Comparison of ENCODE assay signal across 12 cellular contexts in genomic region chr11:62439785-62440602, GRCh38. TPM values are rescaled to one million over a fixed set of nuclear protein-coding genes. Genes with fewer than 3 reads are reported as not detected.
DNase-seq lines count a peak whose midpoint lies in the region; ATAC-seq, FAIRE-seq and TF ChIP-seq lines count a peak whose summit lies in the region.
"Had no signal": no experiment of that assay in that cellular context is flagged by ENCODE, and none has a peak within 500 bp of the region (broad histone marks: within the 10 kb centered on the region; RNA-seq: fewer than 3 reads in every experiment).

No MANE protein-coding gene starts in this region.

- FAIRE-seq in GM19239 (lab: Jason Lieb, UNC), result no peak
- FAIRE-seq: GM18507 had no signal

- H3K27ac ChIP-seq in AG04450 (ENCODE audit: low read depth, low read length) (peak overlapping the region; percentile 61), Peyer's patch (peak overlapping the region in 3 of 4 donors; percentile 53 to 71 (median 53)), parathyroid adenoma (peak overlapping the region; percentile 49), WERI-Rb-1 (no peak overlapping the region)
- H3K27ac ChIP-seq: BLaER1, epithelial cell of prostate had no signal

- H2AFZ ChIP-seq in parathyroid adenoma, result peak overlapping the region; percentile 56

- H3K9ac ChIP-seq in parathyroid adenoma, result no peak overlapping the region
- H3K9ac ChIP-seq: BLaER1 had no signal

- H3K4me1 ChIP-seq in Peyer's patch, result peaks cover 3 to 35% (median 8%) of the 10 kb centered on the region in 4 donors
- H3K4me1 ChIP-seq in parathyroid adenoma, result peaks cover 9% of the 10 kb centered on the region

- no peak overlapping the region for H3K4me2 ChIP-seq in parathyroid adenoma (ENCODE audit: low read length)
- H3K4me2 ChIP-seq: BLaER1 had no signal

- DNase-seq in AG04450 (ENCODE audit: low read depth, low spot score) (no peak), Peyer's patch (peak in 1 of 3 donors; percentile 41), fibroblast of peridontal ligament (ENCODE audit: extremely low read depth) (peak; percentile 77), WERI-Rb-1 (no peak), NCI-H446 treated with DMSO at 0.1 percent for 48 hours (lab: John Stamatoyannopoulos, UW) (no peak), GM19239 (ENCODE audit: insufficient read length, low spot score) (no peak)
- DNase-seq: activated T-cell treated with anti-CD3 and anti-CD28 coated beads, Interleukin-2, amount 50 U/mL, for 1 hour had no signal

- ATAC-seq in GM21367 (IDR thresholded peaks at IDR 0.05; ENCODE audit: unreplicated experiment), result no peak

- POLR2A ChIA-PET in AG04450 (lab: Yijun Ruan, JAX), result interaction anchor here (0.6 kb wide), 1 partner anchor 57 kb away, joined by 6 read pairs; no protein-coding TSS in a partner anchor

- TF ChIP-seq POLR2A in Peyer's patch (IDR thresholded peaks at IDR 0.05), result no peak

- no peaks in the 10 kb centered on the region for H3K79me2 ChIP-seq in parathyroid adenoma

- H3K4me3 ChIP-seq in AG04450 (ENCODE audit: low read depth, low read length) (no peak overlapping the region), Peyer's patch (no peak overlapping the region), parathyroid adenoma (ENCODE audit: low read depth, low read length) (no peak overlapping the region), WERI-Rb-1 (ENCODE audit: low read depth, low read length) (no peak overlapping the region)
- H3K4me3 ChIP-seq: BLaER1 had no signal

- H3K27me3 ChIP-seq in AG04450 (ENCODE audit: control insufficient read depth, insufficient read depth, low read length) (no peaks in the 10 kb centered on the region), Peyer's patch (no peaks in the 10 kb centered on the region), parathyroid adenoma (ENCODE audit: control insufficient read depth, insufficient read depth, low read length) (no peaks in the 10 kb centered on the region), WERI-Rb-1 (ENCODE audit: insufficient read depth, low read depth, severe bottlenecking) (no peaks in the 10 kb centered on the region)

- H3K36me3 ChIP-seq in Peyer's patch (no peaks in the 10 kb centered on the region), parathyroid adenoma (ENCODE audit: control insufficient read depth, insufficient read depth, low read length) (no peaks in the 10 kb centered on the region), WERI-Rb-1 (no peaks in the 10 kb centered on the region)
- H3K36me3 ChIP-seq: BLaER1 had no signal

- TF ChIP-seq CTCF in AG04450 (IDR thresholded peaks at IDR 0.05; ENCODE audit: low read depth, low read length) (peak; percentile 24), Peyer's patch (IDR thresholded peaks at IDR 0.05) (no peak), parathyroid adenoma (IDR thresholded peaks at IDR 0.05) (no peak), WERI-Rb-1 (IDR thresholded peaks at IDR 0.05; ENCODE audit: low read depth, low read length) (no peak)

- CTCF ChIA-PET in AG04450 (lab: Charles Lee), result interaction anchor here (0.6 to 1.4 kb wide), 4 partner anchors 10 to 121 kb away, joined by 3 to 4 read pairs (median 3); no protein-coding TSS in a partner anchor

- H3K9me3 ChIP-seq in AG04450 (ENCODE audit: control insufficient read depth, insufficient read depth, low read length) (no peaks in the 10 kb centered on the region), Peyer's patch (no peaks in the 10 kb centered on the region), parathyroid adenoma (ENCODE audit: control insufficient read depth, low read length) (no peaks in the 10 kb centered on the region), WERI-Rb-1 (ENCODE audit: severe bottlenecking) (no peaks in the 10 kb centered on the region)
- H3K9me3 ChIP-seq: BLaER1 had no signal

RNA-seq across cellular contexts. Expression of gene SCGB1A1, which starts 21.2 kb away (rescaled TPM):
- not detected in 2 replicates for polyA plus RNA-seq in AG04450 (2011; rRNA removed)
- polyA minus RNA-seq in AG04450 (2011; rRNA and poly(A)+ RNA removed), result not detected in 2 replicates
- total RNA-seq in Peyer's patch, result not detected
